In the genomic region with DNA sequence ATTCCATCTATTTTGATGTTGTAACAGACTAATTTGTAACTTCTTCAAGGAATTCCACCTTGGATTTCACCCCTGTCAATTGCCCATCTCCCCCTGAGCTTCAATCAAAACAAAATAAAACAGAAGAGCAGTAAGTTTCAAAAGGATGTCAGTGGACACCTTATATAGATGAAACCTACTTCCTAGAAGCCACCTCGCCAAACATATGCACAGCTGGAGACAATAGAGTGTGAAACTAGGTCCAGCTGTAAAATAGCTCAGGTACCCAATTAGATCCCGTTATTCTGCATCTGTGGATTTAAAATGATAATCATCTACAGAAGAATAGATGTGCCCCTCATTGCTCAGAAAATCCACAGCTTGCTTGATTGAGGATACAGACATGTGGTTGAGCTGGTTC, we compare ENCODE assay signal across 24 cellular contexts.
DNase-seq lines count a peak whose midpoint lies in the region; ATAC-seq, FAIRE-seq and TF ChIP-seq lines count a peak whose summit lies in the region.
"Had no signal": no experiment of that assay in that cellular context is flagged by ENCODE, and none has a peak within 500 bp of the region (broad histone marks: within the 10 kb centered on the region; RNA-seq: fewer than 3 reads in every experiment).

No MANE protein-coding gene starts in this region.

- ATAC-seq in HG02571 (IDR thresholded peaks at IDR 0.05; ENCODE audit: unreplicated experiment), result peak; percentile 32
- peak; percentile 38 for ATAC-seq in HG03159 (IDR thresholded peaks at IDR 0.05; ENCODE audit: unreplicated experiment)
- no peak for ATAC-seq in HG03139 (IDR thresholded peaks at IDR 0.05; ENCODE audit: unreplicated experiment)
- ATAC-seq: CD8-positive, alpha-beta T cell; left lobe of liver; naive thymus-derived CD4-positive, alpha-beta T cell; Panc1; upper lobe of right lung had no signal

- H3K27me3 ChIP-seq in WERI-Rb-1 (ENCODE audit: insufficient read depth, low read depth, severe bottlenecking) (no peaks in the 10 kb centered on the region), ascending aorta (no peaks in the 10 kb centered on the region)
- H3K27me3 ChIP-seq: brain microvascular endothelial cell, right atrium auricular region, SJCRH30, upper lobe of right lung had no signal

- FAIRE-seq in GM19239 (lab: Jason Lieb, UNC), result peak; percentile 51
- FAIRE-seq: colon, G401.6 had no signal

- H3K27ac ChIP-seq in WERI-Rb-1 (no peak overlapping the region), ascending aorta (no peak overlapping the region)
- H3K27ac ChIP-seq: brain microvascular endothelial cell, right atrium auricular region, SJCRH30, upper lobe of right lung had no signal

- no peak for DNase-seq in GM19239 (ENCODE audit: insufficient read length, low spot score)
- no peak for DNase-seq in HPDE6-E6E7 (ENCODE audit: extremely low spot score)
- no peak for DNase-seq in WERI-Rb-1
- DNase-seq in ascending aorta (ENCODE audit: low spot score in 2 of 2), result no peak
- DNase-seq: activated CD4-positive, alpha-beta T cell treated with anti-CD3 and anti-CD28 coated beads, Interleukin-2, amount 10 ng/mL, durations not matched to agents 7 days and 5 days; activated CD8-positive, alpha-beta memory T cell treated with anti-CD3 and anti-CD28 coated beads, Interleukin-2, amount 50 U/mL, for 4 hours; brain microvascular endothelial cell; CD8-positive, alpha-beta T cell; DMS153; H9; head of caudate nucleus; naive thymus-derived CD4-positive, alpha-beta T cell; NCI-H1694; NCI-H226; SJCRH30; upper lobe of right lung had no signal

- intact Hi-C loops in ascending aorta (cut with DNase I), result no loop called here

- H3K4me3 ChIP-seq in WERI-Rb-1 (ENCODE audit: low read depth, low read length), result no peak overlapping the region
- H3K4me3 ChIP-seq in ascending aorta, result no peak overlapping the region
- H3K4me3 ChIP-seq: right atrium auricular region, SJCRH30, upper lobe of right lung had no signal

- no peaks in the 10 kb centered on the region for H3K36me3 ChIP-seq in WERI-Rb-1
- H3K36me3 ChIP-seq in ascending aorta, result no peaks in the 10 kb centered on the region
- H3K36me3 ChIP-seq: brain microvascular endothelial cell, right atrium auricular region, SJCRH30, upper lobe of right lung had no signal

- H3K9me3 ChIP-seq in WERI-Rb-1 (ENCODE audit: severe bottlenecking) (peaks cover 3% of the 10 kb centered on the region), ascending aorta (no peaks in the 10 kb centered on the region)
- H3K9me3 ChIP-seq: SJCRH30, upper lobe of right lung had no signal

- H3K4me1 ChIP-seq in ascending aorta, result no peaks in the 10 kb centered on the region
- H3K4me1 ChIP-seq: right atrium auricular region, SJCRH30, upper lobe of right lung had no signal

- no peak for TF ChIP-seq CTCF in WERI-Rb-1 (IDR thresholded peaks at IDR 0.05; ENCODE audit: low read depth, low read length)
- no peak for TF ChIP-seq CTCF in ascending aorta (IDR thresholded peaks at IDR 0.05)
